ENCODE assay signal across 17 cellular contexts in genomic region chr18:61980355-61980754, GRCh38.
DNase-seq lines count a peak whose midpoint lies in the region; ATAC-seq, FAIRE-seq and TF ChIP-seq lines count a peak whose summit lies in the region.
"Had no signal": no experiment of that assay in that cellular context is flagged by ENCODE, and none has a peak within 500 bp of the region (broad histone marks: within the 10 kb centered on the region; RNA-seq: fewer than 3 reads in every experiment).

No MANE protein-coding gene starts in this region.

- no peak overlapping the region for H3K4me3 ChIP-seq in IMR-90 (ENCODE audit: insufficient read depth, low read depth, low read length)
- no peak overlapping the region for H3K4me3 ChIP-seq in astrocyte (ENCODE audit: insufficient read depth, low read depth, low read length)
- H3K4me3 ChIP-seq in mesendoderm (ENCODE audit: low read length): no peak overlapping the region
- H3K4me3 ChIP-seq: BLaER1, psoas muscle, testis had no signal

- no peak overlapping the region for H3K4ac ChIP-seq in IMR-90 (ENCODE audit: low read depth, low read length)
- H3K4ac ChIP-seq in mesendoderm (ENCODE audit: low read depth, low read length): no peak overlapping the region

- FAIRE-seq in D721Med (lab: Jason Lieb, UNC) (peak; percentile 95), astrocyte (lab: Jason Lieb, UNC) (no peak)
- FAIRE-seq: islet of Langerhans had no signal

- intact Hi-C loops in IMR-90 (cut with micrococcal nuclease): no loop called here

- CTCF ChIA-PET in IMR-90 (lab: Yijun Ruan, JAX): interaction anchor here (1.1 kb wide), 1 partner anchor 10 kb away, joined by 3 read pairs; no protein-coding TSS in a partner anchor

- in situ Hi-C loops in IMR-90 (cut with MboI; ENCODE audit: low sequenced_read_pairs): no loop called here

- peaks cover 11% of the 10 kb centered on the region for H3K4me1 Mint-ChIP-seq in astrocyte (ENCODE audit: low read depth, unreplicated experiment)

- no peak overlapping the region for H3K23ac ChIP-seq in IMR-90 (ENCODE audit: low read depth, low read length)
- no peak overlapping the region for H3K23ac ChIP-seq in mesendoderm (ENCODE audit: low read length)

- H2BK5ac ChIP-seq in IMR-90 (ENCODE audit: low read depth, low read length, poor library complexity, severe bottlenecking) (no peak overlapping the region), mesendoderm (ENCODE audit: low read length) (no peak overlapping the region)

- WGBS in IMR-90 (ENCODE audit: extremely low coverage in 2 of 2, insufficient read length in 1 of 2), 2 experiments: no CpG with 5 or more reads among the region's 2 CpGs
- no CpG with 5 or more reads among the region's 2 CpGs for WGBS in mesendoderm (ENCODE audit: extremely low coverage, insufficient coverage, low lambda C conversion rate)

- peak overlapping the region; percentile 77 for H3K27ac Mint-ChIP-seq in astrocyte (ENCODE audit: unreplicated experiment)
- H3K27ac Mint-ChIP-seq: activated B cell treated with CpG ODN at 0.5 μM for 24 hours; activated naive CD4-positive, alpha-beta T cell treated with anti-CD3 and anti-CD28 coated beads, Interleukin-2, amount 50 U/mL, for 72 hours had no signal

- TF ChIP-seq RAD21 in IMR-90 (IDR thresholded peaks at IDR 0.05; ENCODE audit: low read length): no peak

- H3K9me1 ChIP-seq in IMR-90 (ENCODE audit: insufficient read depth, low read length): peaks cover 2% of the 10 kb centered on the region; the same call in 1 of the 2 replicates

- ATAC-seq in IMR-90 (ENCODE audit: low read depth): no peak; the same call in 1 of the 2 replicates
- ATAC-seq: HCT116, psoas muscle, SK-N-SH treated with all-trans-retinoic acid at 6 μM for 48 hours had no signal

- H3K9ac ChIP-seq in IMR-90 (ENCODE audit: low read depth, low read length): no peak overlapping the region
- no peak overlapping the region for H3K9ac ChIP-seq in astrocyte (ENCODE audit: low read length)
- H3K9ac ChIP-seq in mesendoderm (ENCODE audit: low read length): no peak overlapping the region
- H3K9ac ChIP-seq: BLaER1 had no signal

- no peaks in the 10 kb centered on the region for H3K36me3 Mint-ChIP-seq in astrocyte (ENCODE audit: low read depth, unreplicated experiment)
- H3K36me3 Mint-ChIP-seq: activated naive CD4-positive, alpha-beta T cell treated with anti-CD3 and anti-CD28 coated beads, Interleukin-2, amount 50 U/mL, for 72 hours had no signal

- H3K36me3 ChIP-seq in IMR-90 (ENCODE audit: control insufficient read depth, insufficient read depth, low read length) (no peaks in the 10 kb centered on the region), astrocyte (ENCODE audit: insufficient read depth, low read length) (no peaks in the 10 kb centered on the region), mesendoderm (ENCODE audit: control insufficient read depth, insufficient read depth, low read length) (no peaks in the 10 kb centered on the region)
- H3K36me3 ChIP-seq: BLaER1 had no signal

- H2BK15ac ChIP-seq in IMR-90 (ENCODE audit: low read depth, low read length) (no peak overlapping the region), mesendoderm (replicated peaks; ENCODE audit: low read depth) (no peak overlapping the region)

- dilution Hi-C loops in IMR-90 (cut with HindIII; ENCODE audit: low sequenced_read_pairs, unreplicated experiment): no loop called here

- no peaks in the 10 kb centered on the region for H3K9me3 ChIP-seq in IMR-90 (ENCODE audit: control insufficient read depth, insufficient read depth, low read length)
- H3K9me3 ChIP-seq in astrocyte (ENCODE audit: insufficient read depth, low read depth, low read length): no peaks in the 10 kb centered on the region
- H3K9me3 ChIP-seq: BLaER1, psoas muscle, testis had no signal

- H4K20me1 ChIP-seq in IMR-90 (ENCODE audit: insufficient read depth, low read length) (no peaks in the 10 kb centered on the region), astrocyte (ENCODE audit: insufficient read depth, low read length) (no peaks in the 10 kb centered on the region)
- H4K20me1 ChIP-seq: BLaER1 had no signal

- H3K79me2 ChIP-seq in astrocyte (ENCODE audit: insufficient read depth, low read length) (no peaks in the 10 kb centered on the region), mesendoderm (ENCODE audit: control insufficient read depth, insufficient read depth, low read length) (no peaks in the 10 kb centered on the region)

- no peak overlapping the region for H3K27ac ChIP-seq in IMR-90 (ENCODE audit: insufficient read depth, low read length)
- H3K27ac ChIP-seq in astrocyte (ENCODE audit: low read depth, low read length): no peak overlapping the region
- H3K27ac ChIP-seq in mesendoderm (ENCODE audit: low read depth, low read length): no peak overlapping the region
- H3K27ac ChIP-seq: BLaER1, psoas muscle, testis had no signal

- H3K79me1 ChIP-seq in IMR-90 (ENCODE audit: low read depth in 1 of 2, low read length in 2 of 2) (no peaks in the 10 kb centered on the region), mesendoderm (ENCODE audit: low read length) (no peaks in the 10 kb centered on the region)

- no peak for TF ChIP-seq POLR2A in IMR-90 (IDR thresholded peaks at IDR 0.05; ENCODE audit: low read depth, low read length)

- H4K5ac ChIP-seq in IMR-90 (ENCODE audit: low read depth, low read length) (0 out of 2 replicates have a peak overlapping the region, but pooled peaks have one; percentile 36), mesendoderm (ENCODE audit: low read length) (no peak overlapping the region)

- H2AK5ac ChIP-seq in IMR-90 (ENCODE audit: low read depth, low read length) (no peak overlapping the region), mesendoderm (ENCODE audit: low read length) (no peak overlapping the region)

- no TSS peak for BruUV-seq in IMR-90 (replicated peaks; lab: Mats Ljungman, UMichigan)

- no peak overlapping the region for H2AK9ac ChIP-seq in IMR-90 (replicated peaks; ENCODE audit: low read depth, low read length, poor library complexity)

- H3K4me3 Mint-ChIP-seq in astrocyte (ENCODE audit: unreplicated experiment): no peak overlapping the region
- H3K4me3 Mint-ChIP-seq: activated B cell treated with CpG ODN at 0.5 μM for 24 hours had no signal

- H2AFZ ChIP-seq in IMR-90 (replicated peaks; ENCODE audit: low read length, poor library complexity) (no peak overlapping the region), astrocyte (ENCODE audit: low read depth, low read length) (no peak overlapping the region)

- DNase-seq in D721Med (ENCODE audit: insufficient read length, low spot score) (no peak), IMR-90 (peak; percentile 26), astrocyte (ENCODE audit: low read depth) (no peak), mesendoderm (no peak), NAMALWA (ENCODE audit: low spot score) (no peak)
- no peak for DNase-seq in activated CD8-positive, alpha-beta memory T cell treated with anti-CD3 and anti-CD28 coated beads, Interleukin-2, amount 50 U/mL, for 4 hours
- no peak for DNase-seq in activated CD8-positive, alpha-beta memory T cell treated with anti-CD3 and anti-CD28 coated beads for 24 hours
- DNase-seq: activated B cell treated with CpG ODN at 0.5 μM for 24 hours, caudate nucleus, glutamatergic neuron, psoas muscle, testis had no signal

- H3K56ac ChIP-seq in IMR-90 (ENCODE audit: extremely low read depth, insufficient read depth, low read length) (no peak overlapping the region), mesendoderm (ENCODE audit: low read length) (no peak overlapping the region)

- no peak overlapping the region for H4K91ac ChIP-seq in IMR-90 (ENCODE audit: insufficient read depth, low read depth, low read length)

- no peak overlapping the region for H2BK20ac ChIP-seq in IMR-90 (ENCODE audit: low read depth, low read length)

- H3K27me3 ChIP-seq in IMR-90 (ENCODE audit: control insufficient read depth, insufficient read depth, low read length) (no peaks in the 10 kb centered on the region), astrocyte (ENCODE audit: insufficient read depth, low read length) (no peaks in the 10 kb centered on the region), mesendoderm (ENCODE audit: insufficient read depth, low read length, poor library complexity) (no peaks in the 10 kb centered on the region)
- H3K27me3 ChIP-seq: BLaER1, testis had no signal

- no peaks in the 10 kb centered on the region for H3K9me3 Mint-ChIP-seq in astrocyte (ENCODE audit: unreplicated experiment)
- H3K9me3 Mint-ChIP-seq: activated B cell treated with CpG ODN at 0.5 μM for 24 hours had no signal

- POLR2A ChIA-PET in IMR-90 (lab: Charles Lee; ENCODE audit: unreplicated experiment): no interaction called here

- H4K8ac ChIP-seq in IMR-90 (ENCODE audit: low read depth in 2 of 2, low read length in 2 of 2) (no peak overlapping the region), mesendoderm (ENCODE audit: low read depth, low read length) (no peak overlapping the region)

- H3K18ac ChIP-seq in IMR-90 (ENCODE audit: low read depth, low read length): no peak overlapping the region
- H3K18ac ChIP-seq in mesendoderm (ENCODE audit: low read length): peak overlapping the region; percentile 5

- H3K4me1 ChIP-seq in IMR-90 (ENCODE audit: control insufficient read depth, insufficient read depth, low read length): no peaks in the 10 kb centered on the region
- H3K4me1 ChIP-seq in astrocyte (ENCODE audit: insufficient read depth, low read length): no peaks in the 10 kb centered on the region
- H3K4me1 ChIP-seq in mesendoderm (ENCODE audit: control insufficient read depth, low read depth, low read length): no peaks in the 10 kb centered on the region
- H3K4me1 ChIP-seq: psoas muscle, testis had no signal

- H3K4me2 ChIP-seq in IMR-90 (ENCODE audit: low read depth, low read length): no peak overlapping the region
- H3K4me2 ChIP-seq in astrocyte (ENCODE audit: low read length): no peak overlapping the region
- no peak overlapping the region for H3K4me2 ChIP-seq in mesendoderm (ENCODE audit: low read length)
- H3K4me2 ChIP-seq: BLaER1 had no signal

- no peaks in the 10 kb centered on the region for H3K27me3 Mint-ChIP-seq in astrocyte (ENCODE audit: low read depth, unreplicated experiment)

- no peak overlapping the region for H2BK120ac ChIP-seq in IMR-90 (ENCODE audit: low read depth, low read length)
- H2BK120ac ChIP-seq in mesendoderm (ENCODE audit: low read depth, low read length): no peak overlapping the region

- no peak overlapping the region for H3K14ac ChIP-seq in IMR-90 (replicated peaks; ENCODE audit: low read depth, low read length)

- no peak for TF ChIP-seq CTCF in D721Med (IDR thresholded peaks at IDR 0.05; ENCODE audit: insufficient read depth, missing control alignments)
- TF ChIP-seq CTCF in IMR-90 (conservative IDR thresholded peaks at IDR 0.05; ENCODE audit: low read depth, low read length): no peak
- no peak for TF ChIP-seq CTCF in astrocyte (IDR thresholded peaks at IDR 0.05; ENCODE audit: insufficient read depth, low read depth, low read length)

TF ChIP-seq in IMR-90, 13 proteins besides CTCF, POLR2A, EP300 and RAD21 (continues in another document):
- TF ChIP-seq NFE2L2 (IDR thresholded peaks at IDR 0.05; ENCODE audit: low read depth, low read length) (peak; percentile 57; the same call in 1 of the 2 replicates), RCOR1 (IDR thresholded peaks at IDR 0.05; ENCODE audit: insufficient replicate concordance, low read length) (no peak), CEBPB (IDR thresholded peaks at IDR 0.05; ENCODE audit: low read depth, low read length) (0 out of 2 replicates have a peak, but pooled peaks have one; percentile 4), SMC3 (IDR thresholded peaks at IDR 0.05; ENCODE audit: low read depth, low read length) (no peak)
